Comparison of ENCODE assay signal across 1 cellular context in the genomic region with DNA sequence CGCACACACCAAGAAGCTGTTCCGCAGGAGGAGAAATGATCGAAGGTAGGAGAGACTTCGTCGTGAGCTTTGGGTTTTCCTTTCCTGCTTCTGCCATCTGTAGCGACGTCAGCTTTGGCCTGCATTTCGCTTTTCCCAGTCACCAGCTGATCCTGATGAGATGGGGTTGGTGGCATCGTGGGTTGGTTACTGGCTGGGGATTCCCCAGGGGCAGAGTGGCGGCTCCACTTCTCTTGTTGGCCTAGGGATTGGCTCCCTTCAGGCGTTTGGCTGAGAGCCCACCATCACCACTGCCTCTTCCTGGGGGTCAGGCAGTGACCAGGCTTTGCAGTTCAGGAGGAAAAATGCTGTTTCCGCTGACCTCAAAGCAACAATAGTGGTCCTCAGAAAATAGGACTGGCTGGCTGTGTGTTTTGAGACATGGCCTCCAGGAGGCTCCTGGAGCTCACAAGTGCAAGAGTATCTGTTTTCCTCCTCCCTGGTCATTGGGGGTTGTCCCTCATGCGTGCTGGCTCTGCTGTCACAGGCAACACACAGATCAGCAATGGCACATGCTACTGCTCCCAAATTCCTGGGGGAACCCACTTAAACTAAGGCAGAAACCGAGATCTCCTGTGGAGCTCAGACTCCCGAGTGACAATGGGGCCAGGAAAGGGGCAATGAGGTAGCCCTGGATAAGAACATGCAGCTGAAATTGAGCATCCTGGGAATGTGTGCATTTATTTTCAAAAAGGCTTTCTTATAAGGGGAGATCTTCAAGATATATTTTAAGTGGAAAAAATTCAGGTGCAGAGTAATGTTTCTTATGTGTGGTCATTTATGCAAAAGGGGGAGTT.
A peak's percentile ranks its signal among the peaks of the same experiment; 100 is the strongest.
TF ChIP-seq lines count a peak whose summit lies in the region.

No MANE protein-coding gene starts in this region.

TF ChIP-seq in HepG2, 621 proteins besides CTCF, POLR2A, EP300 and RAD21 (continued from another document):
- TF ChIP-seq, protein P1, sequence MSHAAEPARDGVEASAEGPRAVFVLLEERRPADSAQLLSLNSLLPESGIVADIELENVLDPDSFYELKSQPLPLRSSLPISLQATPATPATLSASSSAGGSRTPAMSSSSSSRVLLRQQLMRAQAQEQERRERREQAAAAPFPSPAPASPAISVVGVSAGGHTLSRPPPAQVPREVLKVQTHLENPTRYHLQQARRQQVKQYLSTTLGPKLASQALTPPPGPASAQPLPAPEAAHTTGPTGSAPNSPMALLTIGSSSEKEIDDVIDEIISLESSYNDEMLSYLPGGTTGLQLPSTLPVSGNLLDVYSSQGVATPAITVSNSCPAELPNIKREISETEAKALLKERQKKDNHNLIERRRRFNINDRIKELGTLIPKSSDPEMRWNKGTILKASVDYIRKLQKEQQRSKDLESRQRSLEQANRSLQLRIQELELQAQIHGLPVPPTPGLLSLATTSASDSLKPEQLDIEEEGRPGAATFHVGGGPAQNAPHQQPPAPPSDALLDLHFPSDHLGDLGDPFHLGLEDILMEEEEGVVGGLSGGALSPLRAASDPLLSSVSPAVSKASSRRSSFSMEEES (CRISPR knock-in tag; IDR thresholded peaks at IDR 0.05), result no peak
- no peak for TF ChIP-seq ISL2 (CRISPR knock-in tag; IDR thresholded peaks at IDR 0.05)
- peak; percentile 35; the same call in 1 of the 2 replicates for TF ChIP-seq SMC3 (IDR thresholded peaks at IDR 0.05; ENCODE audit: low read length)
- TF ChIP-seq STAG1 (CRISPR knock-in tag; IDR thresholded peaks at IDR 0.05), result peak; percentile 76
